ENCODE assay signal across 9 cellular contexts in genomic region chr3:183541738-183542137, GRCh38. TPM values are rescaled to one million over a fixed set of nuclear protein-coding genes. Genes with fewer than 3 reads are reported as not detected.
DNase-seq lines count a peak whose midpoint lies in the region; ATAC-seq and TF ChIP-seq lines count a peak whose summit lies in the region.
"Had no signal": no experiment of that assay in that cellular context is flagged by ENCODE, and none has a peak within 500 bp of the region (broad histone marks: within the 10 kb centered on the region; RNA-seq: fewer than 3 reads in every experiment).

No MANE protein-coding gene starts in this region.

- H3K36me3 ChIP-seq in colonic mucosa = no peaks in the 10 kb centered on the region
- H3K36me3 ChIP-seq: brain microvascular endothelial cell had no signal

- H3K4me1 ChIP-seq in colonic mucosa = no peaks in the 10 kb centered on the region

- no peaks in the 10 kb centered on the region for H3K9me3 Mint-ChIP-seq in T-cell
- H3K9me3 Mint-ChIP-seq in memory B cell = no peaks in the 10 kb centered on the region

- H3K4me1 Mint-ChIP-seq in T-cell = peaks cover 93 to 100% (median 97%) of the 10 kb centered on the region in 3 donors
- peaks cover 74% of the 10 kb centered on the region for H3K4me1 Mint-ChIP-seq in memory B cell

- no peak overlapping the region for H3K4me3 ChIP-seq in colonic mucosa

- intact Hi-C loops in colonic mucosa (cut with DNase I) = no loop called here

- no peak for TF ChIP-seq CTCF in GM10248 (IDR thresholded peaks at IDR 0.05; ENCODE audit: control extremely low read depth, extremely low read depth, low read depth, missing control alignments)
- no peak for TF ChIP-seq CTCF in colonic mucosa (IDR thresholded peaks at IDR 0.05)

- H3K27me3 ChIP-seq in colonic mucosa = no peaks in the 10 kb centered on the region
- H3K27me3 ChIP-seq: brain microvascular endothelial cell had no signal

- H3K27ac Mint-ChIP-seq in T-cell (peak overlapping the region; percentile 80 to 89), memory B cell (peak overlapping the region; percentile 89)

- H3K27ac ChIP-seq in colonic mucosa = no peak overlapping the region
- H3K27ac ChIP-seq: brain microvascular endothelial cell had no signal

- DNase-seq in GM10248 (ENCODE audit: extremely low spot score) (peak; percentile 52), T-cell (no peak), memory B cell (ENCODE audit: low spot score in 2 of 2) (no peak), A172 (ENCODE audit: low spot score) (no peak), HT-29 (ENCODE audit: low spot score) (no peak), colonic mucosa (no peak), NCI-H2081 (lab: John Stamatoyannopoulos, UW) (no peak)
- DNase-seq: brain microvascular endothelial cell had no signal

- H3K36me3 Mint-ChIP-seq in T-cell (peaks cover 41% of the 10 kb centered on the region), memory B cell (peaks cover 8% of the 10 kb centered on the region)

- CTCF ChIA-PET in GM10248 (lab: Yijun Ruan, JAX) = interaction anchor here (0.9 to 3.1 kb wide), 12 partner anchors 8 to 88 kb away, joined by 3 to 19 read pairs (median 4); partner anchors contain the start of gene KLHL6
- CTCF ChIA-PET in T-cell (lab: Charles Lee) = interaction anchor here in 1 of 2 donors (1.4 kb wide), 1 partner anchor 19 kb away, joined by 3 read pairs; no protein-coding TSS in a partner anchor

- POLR2A ChIA-PET in GM10248 (lab: Yijun Ruan, JAX) (no interaction called here), T-cell (lab: Charles Lee) (interaction anchor here in 1 of 2 donors (0.6 to 1.0 kb wide), 2 partner anchors 23 to 29 kb away, joined by 4 read pairs; no protein-coding TSS in a partner anchor)

- ATAC-seq in GM21717 (IDR thresholded peaks at IDR 0.05; ENCODE audit: unreplicated experiment) (peak; percentile 43), T-cell (replicated peaks in 1 of 4) (peak in 3 of 4 experiments; percentile 33 to 53 (median 40)), memory B cell (ENCODE audit: low read depth) (peak; percentile 55)

- H3K4me3 Mint-ChIP-seq in T-cell (peak overlapping the region; percentile 28 to 63 (median 44)), memory B cell (peak overlapping the region; percentile 71)

- H3K9ac ChIP-seq in colonic mucosa (ENCODE audit: low read depth in 2 of 2, low read length in 2 of 2) = no peak overlapping the region

- H3K27me3 Mint-ChIP-seq in T-cell (no peaks in the 10 kb centered on the region), memory B cell (no peaks in the 10 kb centered on the region)

- no peaks in the 10 kb centered on the region for H3K9me3 ChIP-seq in colonic mucosa

RNA-seq across cellular contexts. Expression of gene KLHL6, which starts 13.8 kb away (rescaled TPM):
- total RNA-seq in T-cell (10 to 100 TPM; 34.8 to 54.7 (median 52.5) TPM), colonic mucosa (1 to 10 TPM; 2.0 to 2.1 TPM)
- total RNA-seq in A172 (2014; rRNA removed; shearing (Covaris generic)) = not detected in 2 replicates
- not detected in 2 replicates for total RNA-seq in HT-29 (2014; rRNA removed; shearing (Covaris generic))

Comparison
In these comparisons a context has a peak if more than half of its experiments do, and no peak if none do; other contexts are left out.
1. RNA of gene KLHL6, which starts 13.8 kb away (total RNA-seq): 34.8 to 54.7 TPM in T-cell; 2.0 to 2.1 TPM in colonic mucosa, not detected in A172 and not detected in HT-29; every median in the first group is over 10 times any median in the second.
2. Peak in every context shown above with its lines, with median percentiles within 50 percentile points of each other: ATAC-seq.